Comparison of ENCODE assay signal across 8 cellular contexts in genomic region chr11:121656333-121657090, GRCh38.
DNase-seq lines count a peak whose midpoint lies in the region; ATAC-seq and TF ChIP-seq lines count a peak whose summit lies in the region.

No MANE protein-coding gene starts in this region.

- no peak overlapping the region for H3K27ac Mint-ChIP-seq in activated T-cell treated with anti-CD3 and anti-CD28 coated beads, Interleukin-2, amount 50 U/mL, for 72 hours

- H3K27ac ChIP-seq in cingulate gyrus (ENCODE audit: low read depth, low read length) (peak overlapping the region; percentile 92), mucosa of rectum (ENCODE audit: low read depth in 2 of 2, low read length in 2 of 2) (peak overlapping the region; percentile 73 to 75), uterus (peak overlapping the region; percentile 96 to 97)

- no peak for DNase-seq in activated T-cell treated with anti-CD3 and anti-CD28 coated beads, Interleukin-2, amount 50 U/mL, for 72 hours
- no peak for DNase-seq in activated T-cell treated with anti-CD3 and anti-CD28 coated beads, Interleukin-2, amount 50 U/mL, for 1 hour
- peak in 1 of 2 donors; percentile 36 for DNase-seq in uterus
- no peak for DNase-seq in NCI-H526 treated with DMSO at 0.1 percent for 48 hours (lab: John Stamatoyannopoulos, UW)
- DNase-seq in COR-L47 (lab: John Stamatoyannopoulos, UW) = no peak

- intact Hi-C loops in uterus (cut with DNase I; ENCODE audit: low total_unique reads) = loop anchor here (5.0 to 10.0 kb wide), 2 partner anchors 446 to 548 kb away; no protein-coding TSS in a partner anchor

- peak overlapping the region; percentile 36 to 63 for H3K9ac ChIP-seq in mucosa of rectum (ENCODE audit: low read depth in 1 of 2, low read length in 2 of 2)

- peaks cover 10 to 14% of the 10 kb centered on the region in 2 donors for H3K4me1 ChIP-seq in mucosa of rectum (ENCODE audit: control insufficient read depth in 2 of 2, insufficient read depth in 2 of 2, low read length in 2 of 2)
- peaks cover 0 to 7% of the 10 kb centered on the region in 2 donors for H3K4me1 ChIP-seq in uterus

- no peaks in the 10 kb centered on the region for H3K9me3 Mint-ChIP-seq in activated T-cell treated with anti-CD3 and anti-CD28 coated beads, Interleukin-2, amount 50 U/mL, for 72 hours

- no peak for TF ChIP-seq POLR2A in uterus (IDR thresholded peaks at IDR 0.05)

- peaks cover 18% of the 10 kb centered on the region for H3K4me1 Mint-ChIP-seq in activated T-cell treated with anti-CD3 and anti-CD28 coated beads, Interleukin-2, amount 50 U/mL, for 72 hours (ENCODE audit: low read depth)

- H3K4me3 Mint-ChIP-seq in activated T-cell treated with anti-CD3 and anti-CD28 coated beads, Interleukin-2, amount 50 U/mL, for 72 hours = peak overlapping the region; percentile 76 to 86

- TF ChIP-seq CTCF in uterus (IDR thresholded peaks at IDR 0.05) = no peak

- no peak for ATAC-seq in activated T-cell treated with anti-CD3 and anti-CD28 coated beads, Interleukin-2, amount 50 U/mL, for 72 hours (replicated peaks in 1 of 2)
- ATAC-seq in HG03442 (IDR thresholded peaks at IDR 0.05; ENCODE audit: unreplicated experiment) = no peak

- H3K4me3 ChIP-seq in mucosa of rectum (ENCODE audit: low read length in 2 of 2) (peak overlapping the region; percentile 48 to 74), uterus (peak overlapping the region; percentile 18 to 44)

- H3K9me3 ChIP-seq in mucosa of rectum (ENCODE audit: control insufficient read depth in 2 of 2, low read length in 2 of 2) (no peaks in the 10 kb centered on the region), uterus (no peaks in the 10 kb centered on the region)

- H3K36me3 ChIP-seq in mucosa of rectum (ENCODE audit: control insufficient read depth in 2 of 2, insufficient read depth in 2 of 2, low read length in 2 of 2) (no peaks in the 10 kb centered on the region), uterus (no peaks in the 10 kb centered on the region)

- H3K27me3 Mint-ChIP-seq in activated T-cell treated with anti-CD3 and anti-CD28 coated beads, Interleukin-2, amount 50 U/mL, for 72 hours (ENCODE audit: low read depth) = peaks cover 22% of the 10 kb centered on the region

- H3K27me3 ChIP-seq in mucosa of rectum (ENCODE audit: control insufficient read depth in 2 of 2, insufficient read depth in 2 of 2, low read length in 2 of 2) = peaks cover 0 to 4% of the 10 kb centered on the region in 2 donors
- H3K27me3 ChIP-seq in uterus = no peaks in the 10 kb centered on the region

- H3K36me3 Mint-ChIP-seq in activated T-cell treated with anti-CD3 and anti-CD28 coated beads, Interleukin-2, amount 50 U/mL, for 72 hours (ENCODE audit: insufficient read depth in 2 of 2) = no peaks in the 10 kb centered on the region
